1 cellular context compared by ENCODE assay signal in the genomic region with DNA sequence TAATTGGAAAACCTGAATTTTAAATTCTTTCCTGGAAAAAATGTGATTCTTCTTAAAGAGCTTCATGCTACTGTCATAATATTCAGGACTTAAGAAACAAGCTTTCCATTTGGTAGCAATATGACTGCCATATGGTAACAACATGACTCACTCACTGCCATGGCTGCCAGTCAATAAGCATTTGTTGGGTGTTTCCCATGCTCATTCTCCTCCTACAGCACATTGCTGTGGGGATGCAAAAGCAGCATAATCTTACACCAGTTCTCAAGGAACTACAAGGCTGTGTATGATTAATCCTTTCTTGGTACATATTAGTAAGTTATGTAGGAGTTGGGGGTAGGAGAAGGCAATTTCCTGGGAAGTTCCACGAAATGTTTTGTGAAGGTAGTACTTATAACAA.
TF ChIP-seq lines count a peak whose summit lies in the region.

No MANE protein-coding gene starts in this region.

TF ChIP-seq in SK-N-SH, 30 proteins besides CTCF, POLR2A, EP300 and RAD21 (continued from another document):
- no peak for TF ChIP-seq GABPA (IDR thresholded peaks at IDR 0.05; ENCODE audit: low read depth)
- no peak for TF ChIP-seq POLR2AphosphoS5 (IDR thresholded peaks at IDR 0.05; ENCODE audit: low read depth, low read length)
- TF ChIP-seq YY1 (IDR thresholded peaks at IDR 0.05; ENCODE audit: low read depth) = no peak
- no peak for TF ChIP-seq USF2 (IDR thresholded peaks at IDR 0.05; ENCODE audit: borderline replicate concordance, low read depth, low read length)
- TF ChIP-seq RXRA (IDR thresholded peaks at IDR 0.05; ENCODE audit: borderline replicate concordance, low read depth) = no peak
- TF ChIP-seq JUND (IDR thresholded peaks at IDR 0.05) = peak; percentile 37; the same call in 1 of the 2 replicates
- TF ChIP-seq, protein P1, sequence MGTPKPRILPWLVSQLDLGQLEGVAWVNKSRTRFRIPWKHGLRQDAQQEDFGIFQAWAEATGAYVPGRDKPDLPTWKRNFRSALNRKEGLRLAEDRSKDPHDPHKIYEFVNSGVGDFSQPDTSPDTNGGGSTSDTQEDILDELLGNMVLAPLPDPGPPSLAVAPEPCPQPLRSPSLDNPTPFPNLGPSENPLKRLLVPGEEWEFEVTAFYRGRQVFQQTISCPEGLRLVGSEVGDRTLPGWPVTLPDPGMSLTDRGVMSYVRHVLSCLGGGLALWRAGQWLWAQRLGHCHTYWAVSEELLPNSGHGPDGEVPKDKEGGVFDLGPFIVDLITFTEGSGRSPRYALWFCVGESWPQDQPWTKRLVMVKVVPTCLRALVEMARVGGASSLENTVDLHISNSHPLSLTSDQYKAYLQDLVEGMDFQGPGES (IDR thresholded peaks at IDR 0.05; ENCODE audit: low read depth, low read length) = no peak
- TF ChIP-seq NFIC (IDR thresholded peaks at IDR 0.05; ENCODE audit: borderline replicate concordance) = no peak
- no peak for TF ChIP-seq SIN3A (IDR thresholded peaks at IDR 0.05; ENCODE audit: borderline replicate concordance, low read depth, low read length)
- no peak for TF ChIP-seq MXI1 (IDR thresholded peaks at IDR 0.05; ENCODE audit: low read depth, low read length)
- peak; percentile 69 for TF ChIP-seq FOSL2 (IDR thresholded peaks at IDR 0.05; ENCODE audit: borderline replicate concordance, low read depth)
- TF ChIP-seq RCOR1 (IDR thresholded peaks at IDR 0.05; ENCODE audit: low read length) = no peak
- TF ChIP-seq ELF1 (IDR thresholded peaks at IDR 0.05) = no peak
- TF ChIP-seq TEAD4 (IDR thresholded peaks at IDR 0.05; ENCODE audit: borderline replicate concordance, insufficient read depth) = no peak
